In the genomic region with DNA sequence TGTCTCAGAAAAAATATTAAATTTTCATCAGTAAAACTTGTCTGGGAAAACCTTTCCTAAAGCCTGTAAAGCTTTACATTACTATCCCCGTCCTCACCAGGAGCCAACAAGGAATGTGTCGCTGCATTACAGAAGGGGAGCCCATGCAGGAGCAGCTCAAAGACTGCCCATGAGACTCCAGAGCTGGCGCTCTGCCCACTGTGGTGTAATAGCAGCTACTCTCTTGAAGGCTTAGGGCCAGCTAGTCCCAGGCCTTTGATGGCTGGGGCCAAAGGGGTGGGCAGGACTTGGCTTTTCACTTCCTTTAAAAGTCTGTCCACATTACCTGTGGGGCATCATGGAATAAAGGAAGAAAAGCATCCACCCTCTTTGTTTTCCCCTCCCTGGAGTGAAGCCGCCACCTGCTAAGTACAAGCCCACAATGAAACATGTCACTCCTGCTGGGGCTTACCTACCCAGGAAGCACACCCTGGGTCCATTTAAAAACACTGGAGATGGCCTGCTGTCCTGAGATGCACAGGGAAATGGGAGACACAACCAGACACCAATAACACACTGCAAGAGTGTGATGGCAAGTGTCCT, we compare ENCODE assay signal across 19 cellular contexts.
DNase-seq lines count a peak whose midpoint lies in the region; ATAC-seq and TF ChIP-seq lines count a peak whose summit lies in the region.
"Had no signal": no experiment of that assay in that cellular context is flagged by ENCODE, and none has a peak within 500 bp of the region (broad histone marks: within the 10 kb centered on the region; RNA-seq: fewer than 3 reads in every experiment).

No MANE protein-coding gene starts in this region.

- H3K9ac ChIP-seq in trophoblast cell (ENCODE audit: low read length) = no peak overlapping the region

- no peak overlapping the region for H2BK5ac ChIP-seq in trophoblast cell (ENCODE audit: low read depth, low read length, poor library complexity)

- H3K4me3 ChIP-seq in choroid plexus epithelial cell (ENCODE audit: low read depth, low read length) = no peak overlapping the region
- no peak overlapping the region for H3K4me3 ChIP-seq in tibial artery
- no peak overlapping the region for H3K4me3 ChIP-seq in BE2C (ENCODE audit: low read depth, low read length)
- no peak overlapping the region for H3K4me3 ChIP-seq in trophoblast cell (ENCODE audit: low read depth, low read length)
- H3K4me3 ChIP-seq: prostate gland had no signal

- no peak overlapping the region for H2AFZ ChIP-seq in trophoblast cell (ENCODE audit: insufficient read depth, low read length, poor library complexity)

- H2BK12ac ChIP-seq in trophoblast cell (ENCODE audit: low read length) = no peak overlapping the region

- H3K27ac Mint-ChIP-seq in effector memory CD8-positive, alpha-beta T cell = no peak overlapping the region
- H3K27ac Mint-ChIP-seq: CD4-positive, alpha-beta memory T cell; IgD-negative memory B cell had no signal

- no peak overlapping the region for H3K4me2 ChIP-seq in trophoblast cell (ENCODE audit: low read length)

- no peak overlapping the region for H4K8ac ChIP-seq in trophoblast cell (ENCODE audit: low read depth, low read length)

- H3K79me2 ChIP-seq in trophoblast cell (ENCODE audit: control insufficient read depth, insufficient read depth, low read length, poor library complexity) = no peaks in the 10 kb centered on the region

- peaks cover 0 to 5% of the 10 kb centered on the region in 2 donors for H3K27me3 Mint-ChIP-seq in effector memory CD8-positive, alpha-beta T cell
- H3K27me3 Mint-ChIP-seq: IgD-negative memory B cell had no signal

- H3K9me3 Mint-ChIP-seq in effector memory CD8-positive, alpha-beta T cell = no peaks in the 10 kb centered on the region
- H3K9me3 Mint-ChIP-seq: CD4-positive, alpha-beta memory T cell had no signal

- no peaks in the 10 kb centered on the region for H3K27me3 ChIP-seq in tibial artery
- no peaks in the 10 kb centered on the region for H3K27me3 ChIP-seq in BE2C
- no peaks in the 10 kb centered on the region for H3K27me3 ChIP-seq in trophoblast cell (ENCODE audit: insufficient read depth, low read length)
- H3K27me3 ChIP-seq: brain microvascular endothelial cell had no signal

- H3K4me3 Mint-ChIP-seq in effector memory CD8-positive, alpha-beta T cell = no peak overlapping the region
- H3K4me3 Mint-ChIP-seq: CD4-positive, alpha-beta memory T cell; IgD-negative memory B cell had no signal

- ATAC-seq in effector memory CD8-positive, alpha-beta T cell (replicated peaks) = no peak
- ATAC-seq: Panc1 had no signal

- no peak overlapping the region for H3K4ac ChIP-seq in trophoblast cell (ENCODE audit: low read depth, low read length)

- H2AK5ac ChIP-seq in trophoblast cell (ENCODE audit: low read length) = no peak overlapping the region

- TF ChIP-seq CTCF in choroid plexus epithelial cell (conservative IDR thresholded peaks at IDR 0.05; ENCODE audit: low read depth, low read length) (no peak), tibial artery (IDR thresholded peaks at IDR 0.05) (no peak), BE2C (IDR thresholded peaks at IDR 0.05; ENCODE audit: low read depth, low read length) (no peak)

- no peak overlapping the region for H3K23ac ChIP-seq in trophoblast cell (ENCODE audit: low read length)

- no peak overlapping the region for H4K91ac ChIP-seq in trophoblast cell (ENCODE audit: low read depth, low read length)

- H3K18ac ChIP-seq in trophoblast cell (ENCODE audit: low read length) = no peak overlapping the region

- H3K4me1 ChIP-seq in tibial artery (peaks cover 0 to 26% (median 5%) of the 10 kb centered on the region in 4 donors), BE2C (peaks cover 10% of the 10 kb centered on the region), trophoblast cell (ENCODE audit: control insufficient read depth in 1 of 2, insufficient read depth in 2 of 2, low read length in 2 of 2) (peaks cover 0 to 3% of the 10 kb centered on the region in 2 experiments)
- H3K4me1 ChIP-seq: prostate gland had no signal

- WGBS in trophoblast cell (ENCODE audit: extremely low coverage, insufficient coverage, insufficient read length) = no CpG with 5 or more reads among the region's 4 CpGs

- intact Hi-C loops in tibial artery (cut with DNase I; ENCODE audit: low total_unique reads) = no loop called here

- no peaks in the 10 kb centered on the region for H3K4me1 Mint-ChIP-seq in effector memory CD8-positive, alpha-beta T cell (ENCODE audit: low read depth in 2 of 2)
- H3K4me1 Mint-ChIP-seq: CD4-positive, alpha-beta memory T cell; IgD-negative memory B cell had no signal

- H4K12ac ChIP-seq in trophoblast cell (ENCODE audit: low read depth, low read length) = no peak overlapping the region

- H3K27ac ChIP-seq in tibial artery (no peak overlapping the region), trophoblast cell (ENCODE audit: low read depth, low read length) (no peak overlapping the region)
- H3K27ac ChIP-seq: 22Rv1, brain microvascular endothelial cell, prostate gland, VCaP had no signal

- H3K36me3 Mint-ChIP-seq in effector memory CD8-positive, alpha-beta T cell (ENCODE audit: insufficient read depth) = no peaks in the 10 kb centered on the region
- H3K36me3 Mint-ChIP-seq: CD4-positive, alpha-beta memory T cell; IgD-negative memory B cell had no signal

- no peaks in the 10 kb centered on the region for H3K79me1 ChIP-seq in trophoblast cell (ENCODE audit: low read length)

- no peak overlapping the region for H3K14ac ChIP-seq in trophoblast cell (ENCODE audit: low read length)

- peak; percentile 24 for DNase-seq in DMS 273 (lab: John Stamatoyannopoulos, UW; ENCODE audit: unreplicated experiment)
- no peak for DNase-seq in DMS 273 treated with DMSO at 0.1 percent for 48 hours (lab: John Stamatoyannopoulos, UW)
- peak; percentile 74 for DNase-seq in choroid plexus epithelial cell (ENCODE audit: low read depth)
- peak; percentile 38 for DNase-seq in iPS-NIHi11 (ENCODE audit: low spot score)
- peak; percentile 84 to 91 for DNase-seq in tibial artery
- DNase-seq in BE2C = no peak
- no peak for DNase-seq in trophoblast cell
- DNase-seq in effector memory CD8-positive, alpha-beta T cell = no peak
- DNase-seq: activated gamma-delta T cell; brain microvascular endothelial cell; CD4-positive, alpha-beta memory T cell; GOT3; NCI-H1417 treated with DMSO at 0.1 percent for 48 hours; NCI-H510A treated with DMSO at 0.1 percent for 48 hours had no signal

- H3K9me3 ChIP-seq in tibial artery = no peaks in the 10 kb centered on the region
- H3K9me3 ChIP-seq in BE2C = no peaks in the 10 kb centered on the region; the same call in 1 of the 2 replicates
- H3K9me3 ChIP-seq in trophoblast cell (ENCODE audit: insufficient read depth, low read depth, low read length) = peaks cover 2% of the 10 kb centered on the region
- H3K9me3 ChIP-seq: prostate gland had no signal

- H3K36me3 ChIP-seq in tibial artery = no peaks in the 10 kb centered on the region
- H3K36me3 ChIP-seq in BE2C = no peaks in the 10 kb centered on the region
- no peaks in the 10 kb centered on the region for H3K36me3 ChIP-seq in trophoblast cell (ENCODE audit: control insufficient read depth in 1 of 2, insufficient read depth in 2 of 2, low read length in 2 of 2)
- H3K36me3 ChIP-seq: brain microvascular endothelial cell, prostate gland had no signal

- H2BK120ac ChIP-seq in trophoblast cell (ENCODE audit: insufficient read depth, low read length, poor library complexity) = no peak overlapping the region

Comparison
In these comparisons a context has a peak if more than half of its experiments do, and no peak if none do; other contexts are left out.
1. DNase-seq: peak in DMS 273 (single experiment), choroid plexus epithelial cell (single experiment), iPS-NIHi11 (single experiment) and tibial artery (2 of 2); none in DMS 273 treated with DMSO at 0.1 percent for 48 hours (single experiment), BE2C (single experiment), trophoblast cell (0 of 2) and effector memory CD8-positive, alpha-beta T cell (0 of 3).